In the genomic region with DNA sequence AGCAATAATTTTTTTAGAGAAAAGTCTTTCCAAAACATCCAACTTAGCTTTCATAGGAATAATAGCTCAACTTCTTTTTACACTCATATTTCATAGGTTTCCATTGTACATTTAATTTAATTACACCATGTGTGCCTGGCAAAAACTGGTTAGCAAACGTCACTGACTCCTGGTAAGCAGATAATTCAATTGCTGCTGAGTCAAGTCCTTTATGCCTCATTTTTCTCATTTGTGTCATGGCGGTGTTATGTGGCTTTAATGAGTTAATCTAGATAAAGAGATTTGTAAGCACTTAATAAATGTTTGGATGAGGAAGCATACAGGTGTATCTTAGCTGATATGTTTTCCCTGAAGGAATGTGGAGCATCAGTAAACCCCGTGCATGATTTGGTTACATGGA, we compare ENCODE assay signal across 26 cellular contexts.
"Had no signal": no experiment of that assay in that cellular context is flagged by ENCODE, and none has a peak within 500 bp of the region (broad histone marks: within the 10 kb centered on the region; RNA-seq: fewer than 3 reads in every experiment).

No MANE protein-coding gene starts in this region.

- H3K36me3 ChIP-seq: esophagus muscularis mucosa, ovary, prostate gland, spleen, thoracic aorta, vagina had no signal

- H3K9me3 ChIP-seq: esophagus muscularis mucosa, ovary, prostate gland, spleen, thoracic aorta, vagina had no signal

- H3K27me3 ChIP-seq: esophagus muscularis mucosa, ovary, vagina had no signal

- H3K27ac Mint-ChIP-seq: activated CD4-positive, alpha-beta T cell treated with anti-CD3 and anti-CD28 coated beads for 36 hours; activated naive CD4-positive, alpha-beta T cell treated with anti-CD3 and anti-CD28 coated beads, Interleukin-2, amount 50 U/mL, for 72 hours; activated T-cell treated with anti-CD3 and anti-CD28 coated beads, Interleukin-2, amount 50 U/mL, for 24 hours; activated T-helper 17 cell treated with anti-CD3 and anti-CD28 coated beads, Interleukin-2, amount 50 U/mL, for 72 hours; brain; effector memory CD8-positive, alpha-beta T cell; mesothelial cell of epicardium; natural killer cell treated with Interleukin-12 subunit alpha and Interleukin-12 subunit beta and Interleukin-15 and Interleukin-18, amount 100 ng/mL, for 72 hours; type B pancreatic cell; WTC11 had no signal

- H3K4me3 ChIP-seq: esophagus muscularis mucosa, ovary, prostate gland, spleen, thoracic aorta, vagina had no signal

- H3K9me3 Mint-ChIP-seq: activated naive CD4-positive, alpha-beta T cell treated with anti-CD3 and anti-CD28 coated beads, Interleukin-2, amount 50 U/mL, for 72 hours; activated T-cell treated with anti-CD3 and anti-CD28 coated beads, Interleukin-2, amount 50 U/mL, for 24 hours; activated T-helper 17 cell treated with anti-CD3 and anti-CD28 coated beads, Interleukin-2, amount 50 U/mL, for 72 hours; effector memory CD8-positive, alpha-beta T cell; natural killer cell treated with Interleukin-12 subunit alpha and Interleukin-12 subunit beta and Interleukin-15 and Interleukin-18, amount 100 ng/mL, for 72 hours had no signal

- ATAC-seq: activated CD4-positive, alpha-beta T cell treated with anti-CD3 and anti-CD28 coated beads for 36 hours; activated naive CD4-positive, alpha-beta T cell treated with anti-CD3 and anti-CD28 coated beads, Interleukin-2, amount 50 U/mL, for 72 hours; activated T-helper 17 cell treated with anti-CD3 and anti-CD28 coated beads, Interleukin-2, amount 50 U/mL, for 72 hours; effector memory CD8-positive, alpha-beta T cell; left ventricle myocardium superior; natural killer cell treated with Interleukin-12 subunit alpha and Interleukin-12 subunit beta and Interleukin-15 and Interleukin-18, amount 100 ng/mL, for 72 hours; WTC11 had no signal

- H3K36me3 Mint-ChIP-seq: activated naive CD4-positive, alpha-beta T cell treated with anti-CD3 and anti-CD28 coated beads, Interleukin-2, amount 50 U/mL, for 72 hours; brain; natural killer cell treated with Interleukin-12 subunit alpha and Interleukin-12 subunit beta and Interleukin-15 and Interleukin-18, amount 100 ng/mL, for 72 hours; type B pancreatic cell; WTC11 had no signal

- H3K27ac ChIP-seq: esophagus muscularis mucosa, ovary, prostate gland, spleen, thoracic aorta, vagina had no signal

- DNase-seq: activated CD4-positive, alpha-beta T cell treated with anti-CD3 and anti-CD28 coated beads for 36 hours; activated CD4-positive, alpha-beta T cell treated with anti-CD3 and anti-CD28 coated beads, Interleukin-2, amount 50 U/mL, for 4 hours; activated CD8-positive, alpha-beta memory T cell treated with anti-CD3 and anti-CD28 coated beads for 24 hours; activated CD8-positive, alpha-beta memory T cell treated with anti-CD3 and anti-CD28 coated beads, Interleukin-2, amount 50 U/mL, for 4 hours; activated T-cell treated with anti-CD3 and anti-CD28 coated beads, Interleukin-2, amount 50 U/mL, for 24 hours; aorta; caudate nucleus; effector memory CD8-positive, alpha-beta T cell; hypothalamus; left ventricle myocardium superior; mammary epithelial cell; ovary; spleen; stimulated activated CD4-positive, alpha-beta T cell treated with anti-CD3 and anti-CD28 coated beads, Interleukin-4, amount 100 ng/mL, for 1 hour; stimulated activated naive CD4-positive, alpha-beta T cell had no signal

- H3K27me3 Mint-ChIP-seq: type B pancreatic cell had no signal

- H3K4me1 ChIP-seq: esophagus muscularis mucosa, prostate gland, vagina had no signal

- H3K4me1 Mint-ChIP-seq: activated CD4-positive, alpha-beta T cell treated with anti-CD3 and anti-CD28 coated beads for 36 hours; activated T-helper 17 cell treated with anti-CD3 and anti-CD28 coated beads, Interleukin-2, amount 50 U/mL, for 72 hours; brain had no signal

- H3K4me3 Mint-ChIP-seq: activated CD4-positive, alpha-beta T cell treated with anti-CD3 and anti-CD28 coated beads for 36 hours; activated T-cell treated with anti-CD3 and anti-CD28 coated beads, Interleukin-2, amount 50 U/mL, for 24 hours; activated T-helper 17 cell treated with anti-CD3 and anti-CD28 coated beads, Interleukin-2, amount 50 U/mL, for 72 hours; brain; effector memory CD8-positive, alpha-beta T cell; mesothelial cell of epicardium; natural killer cell treated with Interleukin-12 subunit alpha and Interleukin-12 subunit beta and Interleukin-15 and Interleukin-18, amount 100 ng/mL, for 72 hours; type B pancreatic cell; WTC11 had no signal
